25 cellular contexts compared by ENCODE assay signal in genomic region chr7:41537024-41537423, GRCh38.
"Had no signal": no experiment of that assay in that cellular context is flagged by ENCODE, and none has a peak within 500 bp of the region (broad histone marks: within the 10 kb centered on the region; RNA-seq: fewer than 3 reads in every experiment).

No MANE protein-coding gene starts in this region.

- H3K4me1 ChIP-seq: foreskin keratinocyte, heart left ventricle, lower lobe of right lung had no signal

- FAIRE-seq: colon, endothelial cell of umbilical vein, frontal cortex, kidney had no signal

- H3K27ac ChIP-seq: coronary artery, dorsolateral prefrontal cortex, esophagus muscularis mucosa, foreskin keratinocyte, gastroesophageal sphincter, heart left ventricle, hepatocyte, lower lobe of right lung had no signal

- H3K4me3 ChIP-seq: coronary artery, dorsolateral prefrontal cortex, esophagus muscularis mucosa, gastroesophageal sphincter, heart left ventricle, hepatocyte, lower lobe of right lung, mucosa of descending colon had no signal

- ATAC-seq: foreskin keratinocyte, gastroesophageal sphincter, heart left ventricle, left colon, left lobe of liver, left ventricle myocardium superior, lower lobe of right lung, mucosa of descending colon had no signal

- H3K79me2 ChIP-seq: hepatocyte had no signal

- H2AFZ ChIP-seq: hepatocyte had no signal

- H3K4me2 ChIP-seq: hepatocyte had no signal

- H3K36me3 ChIP-seq: esophagus muscularis mucosa, gastroesophageal sphincter, heart left ventricle, lower lobe of right lung had no signal

- H3K9me3 ChIP-seq: esophagus muscularis mucosa, gastroesophageal sphincter, heart left ventricle, lower lobe of right lung, mucosa of descending colon had no signal

- H3K27me3 ChIP-seq: dorsolateral prefrontal cortex, esophagus muscularis mucosa, foreskin keratinocyte, gastroesophageal sphincter, heart left ventricle, hepatocyte had no signal

- DNase-seq: dermis blood vessel endothelial cell; dorsolateral prefrontal cortex; effector CD4-positive, alpha-beta T cell; effector memory CD4-positive, alpha-beta T cell; foreskin keratinocyte; heart left ventricle; hypothalamus; immature natural killer cell; islet precursor cell; kidney; kidney glomerular epithelial cell; left colon; left ventricle myocardium superior; lower lobe of right lung; mesenchymal stem cell; mucosa of descending colon; naive B cell had no signal
